8 cellular contexts compared by ENCODE assay signal in the genomic region with DNA sequence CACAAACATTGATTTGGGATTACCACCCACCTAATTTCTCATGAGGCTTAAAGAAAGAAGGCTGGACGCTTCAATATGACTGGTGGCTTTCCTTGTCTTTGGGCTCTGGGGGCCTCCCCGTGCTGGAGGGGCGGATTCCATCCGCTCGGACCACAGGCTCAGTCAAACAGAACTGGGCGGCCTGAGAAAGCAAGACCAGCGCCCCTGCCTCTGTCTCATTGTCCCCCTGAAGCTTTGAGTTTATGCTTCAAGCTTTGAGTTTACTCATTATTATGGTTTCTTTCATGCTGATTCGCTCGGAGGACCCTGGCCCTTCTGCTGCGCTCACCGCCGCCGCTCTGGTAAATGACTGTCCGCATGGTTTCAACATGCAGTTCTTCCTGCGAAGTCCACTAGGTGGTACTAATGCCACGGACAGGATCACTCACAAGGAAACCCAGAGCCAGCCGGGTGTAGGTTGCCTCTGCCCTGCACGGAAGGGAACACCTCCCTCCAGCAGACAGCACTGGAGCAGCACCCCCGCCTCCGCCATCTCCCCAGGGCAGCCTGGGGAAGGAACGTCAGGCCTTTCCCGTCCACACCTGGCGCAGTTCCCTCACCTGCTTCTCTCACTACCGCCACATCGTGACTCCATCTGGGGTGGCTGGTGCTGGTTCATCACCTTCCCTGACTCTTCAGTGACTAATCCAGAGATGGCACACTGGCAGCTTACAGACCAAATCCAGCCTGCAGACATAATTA. TPM values are rescaled to one million over a fixed set of nuclear protein-coding genes. Genes with fewer than 3 reads are reported as not detected.
DNase-seq lines count a peak whose midpoint lies in the region; ATAC-seq, FAIRE-seq and TF ChIP-seq lines count a peak whose summit lies in the region.

No MANE protein-coding gene starts in this region.

- peak; percentile 52 to 64 for TF ChIP-seq CTCF in suprapubic skin (IDR thresholded peaks at IDR 0.05)

- TF ChIP-seq POLR2A in suprapubic skin (IDR thresholded peaks at IDR 0.05), result no peak

- DNase-seq in DMS79 (lab: John Stamatoyannopoulos, UW) (peak; percentile 78), Karpas-422 (peak; percentile 59), RCC 7860 (ENCODE audit: low spot score) (peak; percentile 55), ecto neural progenitor cell (ENCODE audit: low spot score) (peak; percentile 90), left lobe of liver (ENCODE audit: low spot score) (peak; percentile 61), suprapubic skin (ENCODE audit: low spot score in 2 of 2) (no peak), AML-193 (lab: John Stamatoyannopoulos, UW) (no peak)

- no peak overlapping the region for H3K27ac ChIP-seq in Karpas-422 (ENCODE audit: low read length)
- H3K27ac ChIP-seq in suprapubic skin, result no peak overlapping the region

- no peak overlapping the region for H3K9ac ChIP-seq in Karpas-422 (ENCODE audit: low read length)

- WGBS in suprapubic skin, result 21% methylated on average over 14 of the region's 25 CpGs

- no peaks in the 10 kb centered on the region for H3K79me2 ChIP-seq in Karpas-422 (ENCODE audit: low read length)

- no peaks in the 10 kb centered on the region for H3K36me3 ChIP-seq in Karpas-422 (ENCODE audit: insufficient read depth, low read length)
- peaks cover 6% of the 10 kb centered on the region for H3K36me3 ChIP-seq in suprapubic skin

- no peak for FAIRE-seq in RCC 7860 (lab: Jason Lieb, UNC)

- no peak overlapping the region for H3K4me2 ChIP-seq in Karpas-422 (ENCODE audit: low read depth, low read length, poor library complexity, severe bottlenecking)

- H3K4me3 ChIP-seq in Karpas-422 (ENCODE audit: low read length) (no peak overlapping the region), suprapubic skin (no peak overlapping the region)

- H4K20me1 ChIP-seq in Karpas-422 (ENCODE audit: insufficient read depth, low read depth, low read length), result no peaks in the 10 kb centered on the region

- H3K9me2 ChIP-seq in Karpas-422 (replicated peaks; ENCODE audit: insufficient read depth, low read length), result no peaks in the 10 kb centered on the region

- H3K27me3 ChIP-seq in Karpas-422 (ENCODE audit: low read length), result no peaks in the 10 kb centered on the region
- no peaks in the 10 kb centered on the region for H3K27me3 ChIP-seq in suprapubic skin

- peaks cover 2% of the 10 kb centered on the region; the same call in 1 of the 2 replicates for H3K4me1 ChIP-seq in Karpas-422 (ENCODE audit: low read length)
- peaks cover 12% of the 10 kb centered on the region for H3K4me1 ChIP-seq in suprapubic skin

- ATAC-seq in left lobe of liver (peak; percentile 99), HG03108 (IDR thresholded peaks at IDR 0.05; ENCODE audit: unreplicated experiment) (no peak)

- H3K9me3 ChIP-seq in Karpas-422 (ENCODE audit: low read length) (no peaks in the 10 kb centered on the region), suprapubic skin (no peaks in the 10 kb centered on the region)

- H2AFZ ChIP-seq in Karpas-422 (ENCODE audit: low read length), result no peak overlapping the region

- TF ChIP-seq EP300 in suprapubic skin (IDR thresholded peaks at IDR 0.05), result no peak

RNA-seq across cellular contexts. Expression of a gene that starts 13.2 kb away (rescaled TPM):
- total RNA-seq in Karpas-422 (2014; rRNA removed; shearing (Covaris generic); ENCODE audit: low replicate concordance), result 4.8 and 9.0 TPM in 2 replicates
- 3.0 TPM for total RNA-seq in left lobe of liver
- 1 to 10 TPM; 1.3 to 6.6 (median 4.7) TPM for total RNA-seq in suprapubic skin

RNA-seq across cellular contexts. Expression of a gene that starts 34.2 kb away (rescaled TPM):
- 0.14 and 1.4 TPM in 2 replicates for total RNA-seq in Karpas-422 (2014; rRNA removed; shearing (Covaris generic); ENCODE audit: low replicate concordance)
- total RNA-seq in left lobe of liver (3.5 TPM), suprapubic skin (10 to 100 TPM; 46.4 to 88.8 (median 55.5) TPM)

Comparison
In these comparisons a context has a peak if more than half of its experiments do, and no peak if none do; other contexts are left out.
1. DNase-seq: peak in DMS79 (single experiment), Karpas-422 (single experiment), RCC 7860 (single experiment), ecto neural progenitor cell (single experiment) and left lobe of liver (single experiment); none in suprapubic skin (0 of 2) and AML-193 (0 of 2).
2. RNA of a gene that starts 34.2 kb away (total RNA-seq): 46.4 to 88.8 TPM in suprapubic skin; 3.5 TPM in left lobe of liver (single experiment) and 0.14 to 1.4 TPM in Karpas-422; every median in the first group is over 10 times any median in the second.